In the genomic region with DNA sequence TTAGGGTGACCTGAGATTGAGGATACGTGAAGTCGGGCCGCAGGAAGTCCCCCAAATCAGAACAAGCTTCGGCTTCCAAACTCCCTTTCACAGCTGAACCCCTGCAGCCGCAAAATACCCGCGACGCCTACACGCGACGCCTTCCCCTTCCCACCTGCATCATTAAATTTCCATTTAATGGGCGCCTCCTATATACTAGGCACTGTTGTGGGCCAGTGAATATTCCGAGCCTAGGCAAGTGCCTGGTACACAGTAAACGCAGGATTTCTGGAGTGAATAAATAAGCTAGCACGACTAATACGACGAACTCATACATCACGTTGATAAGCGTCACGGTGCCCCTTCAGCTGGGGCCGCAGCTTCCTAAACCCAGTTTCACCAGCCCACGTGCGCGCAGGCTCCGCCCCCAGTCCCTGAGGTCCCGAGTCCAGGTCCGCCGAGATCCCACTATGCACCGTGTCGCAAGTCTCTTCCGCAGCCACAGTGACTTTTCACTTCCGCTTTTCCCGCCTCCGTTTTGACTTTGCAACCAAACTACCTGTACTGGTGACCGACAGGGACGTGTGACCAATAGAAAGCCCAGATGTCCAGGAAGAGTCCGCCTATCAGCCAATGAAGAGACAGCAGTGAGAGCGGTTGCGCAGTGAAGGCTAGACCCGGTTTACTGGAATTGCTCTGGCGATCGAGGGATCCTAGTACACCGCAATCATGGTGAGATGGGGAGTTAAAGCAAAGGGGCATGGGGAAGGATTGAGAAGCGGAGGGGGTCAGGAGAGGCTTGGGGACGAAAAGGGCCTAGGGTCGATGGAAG, we compare ENCODE assay signal across 1 cellular context.
TF ChIP-seq lines count a peak whose summit lies in the region.

Gene PSMB3 (plus strand): TSS at position 623 of the 811 bp plus-strand sequence. CDS start 86 bp downstream, at position 709.

TF ChIP-seq in K562, 482 proteins besides CTCF, POLR2A, EP300 and RAD21 (continued from another document and continues in another):
- TF ChIP-seq ZNF277 (CRISPR knock-in tag; IDR thresholded peaks at IDR 0.05; ENCODE audit: borderline replicate concordance) (no peak), PRMT5 (CRISPR knock-in tag; IDR thresholded peaks at IDR 0.05) (no peak), NR2C1 (IDR thresholded peaks at IDR 0.05) (peak; percentile 90), NR2C1 (tag; IDR thresholded peaks at IDR 0.05) (peak; percentile 92), ZNF143 (CRISPR knock-in tag; IDR thresholded peaks at IDR 0.05) (no peak), HDAC2 (IDR thresholded peaks at IDR 0.05) (no peak), FOXA1 (IDR thresholded peaks at IDR 0.05; ENCODE audit: borderline replicate concordance) (no peak), BRD4 (IDR thresholded peaks at IDR 0.05) (0 out of 2 replicates have a peak, but pooled peaks have one; percentile 41), RBBP5 (IDR thresholded peaks at IDR 0.05; ENCODE audit: borderline replicate concordance, insufficient read depth, low read length, poor library complexity, severe bottlenecking) (peak; percentile 61), ZNF165 (CRISPR knock-in tag; IDR thresholded peaks at IDR 0.05; ENCODE audit: borderline replicate concordance) (no peak), MBD2 (IDR thresholded peaks at IDR 0.05; ENCODE audit: borderline replicate concordance, low read depth) (peak; percentile 98), HMGN3 (IDR thresholded peaks at IDR 0.05; ENCODE audit: borderline replicate concordance, extremely low read depth, insufficient read length, low read depth, low read length) (no peak), ZNF408 (CRISPR knock-in tag; IDR thresholded peaks at IDR 0.05; ENCODE audit: low read depth) (no peak), HDAC3 (IDR thresholded peaks at IDR 0.05; ENCODE audit: borderline replicate concordance, partially characterized antibody) (no peak), ZNF3 (CRISPR knock-in tag; IDR thresholded peaks at IDR 0.05) (no peak), RBFOX2 (IDR thresholded peaks at IDR 0.05; ENCODE audit: low read depth, low read length) (peak; percentile 75), ZC3H4 (CRISPR knock-in tag; IDR thresholded peaks at IDR 0.05; ENCODE audit: borderline replicate concordance) (no peak), POLR2G (IDR thresholded peaks at IDR 0.05; ENCODE audit: low read depth, low read length) (peak; percentile 66), BRF1 (IDR thresholded peaks at IDR 0.05; ENCODE audit: borderline replicate concordance, extremely low read depth, insufficient read length) (no peak), SUPT5H (IDR thresholded peaks at IDR 0.05) (peak; percentile 95), KLF6 (CRISPR knock-in tag; IDR thresholded peaks at IDR 0.05; ENCODE audit: borderline replicate concordance) (0 out of 2 replicates have a peak, but pooled peaks have one; percentile 20), SRF (CRISPR knock-in tag; IDR thresholded peaks at IDR 0.05) (no peak), PTRF (tag; IDR thresholded peaks at IDR 0.05) (no peak), ZNF263 (CRISPR knock-in tag; IDR thresholded peaks at IDR 0.05; ENCODE audit: borderline replicate concordance) (no peak; the same call in 1 of the 2 replicates), ZNF175 (CRISPR knock-in tag; IDR thresholded peaks at IDR 0.05; ENCODE audit: low read depth) (no peak), ZNF695 (CRISPR knock-in tag; IDR thresholded peaks at IDR 0.05) (no peak), MECOM (CRISPR knock-in tag; IDR thresholded peaks at IDR 0.05) (0 out of 2 replicates have a peak, but pooled peaks have one; percentile 13), TFAP4 (CRISPR knock-in tag; IDR thresholded peaks at IDR 0.05; ENCODE audit: borderline replicate concordance) (peak; percentile 89), CBFB (CRISPR knock-in tag; IDR thresholded peaks at IDR 0.05) (no peak), ZNF384 (IDR thresholded peaks at IDR 0.05; ENCODE audit: low read depth, low read length) (no peak), U2AF2 (optimal IDR thresholded peaks at IDR 0.05; ENCODE audit: low read depth, low read length) (no peak), POLR2AphosphoS2 (IDR thresholded peaks at IDR 0.05; ENCODE audit: low read length) (no peak), STAG1 (CRISPR knock-in tag; IDR thresholded peaks at IDR 0.05; ENCODE audit: borderline replicate concordance) (no peak), POLR3G (IDR thresholded peaks at IDR 0.05; ENCODE audit: extremely low read depth, insufficient read length, insufficient replicate concordance) (no peak)
- TF ChIP-seq, protein P1, sequence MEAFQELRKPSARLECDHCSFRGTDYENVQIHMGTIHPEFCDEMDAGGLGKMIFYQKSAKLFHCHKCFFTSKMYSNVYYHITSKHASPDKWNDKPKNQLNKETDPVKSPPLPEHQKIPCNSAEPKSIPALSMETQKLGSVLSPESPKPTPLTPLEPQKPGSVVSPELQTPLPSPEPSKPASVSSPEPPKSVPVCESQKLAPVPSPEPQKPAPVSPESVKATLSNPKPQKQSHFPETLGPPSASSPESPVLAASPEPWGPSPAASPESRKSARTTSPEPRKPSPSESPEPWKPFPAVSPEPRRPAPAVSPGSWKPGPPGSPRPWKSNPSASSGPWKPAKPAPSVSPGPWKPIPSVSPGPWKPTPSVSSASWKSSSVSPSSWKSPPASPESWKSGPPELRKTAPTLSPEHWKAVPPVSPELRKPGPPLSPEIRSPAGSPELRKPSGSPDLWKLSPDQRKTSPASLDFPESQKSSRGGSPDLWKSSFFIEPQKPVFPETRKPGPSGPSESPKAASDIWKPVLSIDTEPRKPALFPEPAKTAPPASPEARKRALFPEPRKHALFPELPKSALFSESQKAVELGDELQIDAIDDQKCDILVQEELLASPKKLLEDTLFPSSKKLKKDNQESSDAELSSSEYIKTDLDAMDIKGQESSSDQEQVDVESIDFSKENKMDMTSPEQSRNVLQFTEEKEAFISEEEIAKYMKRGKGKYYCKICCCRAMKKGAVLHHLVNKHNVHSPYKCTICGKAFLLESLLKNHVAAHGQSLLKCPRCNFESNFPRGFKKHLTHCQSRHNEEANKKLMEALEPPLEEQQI (IDR thresholded peaks at IDR 0.05): no peak
- TF ChIP-seq, protein P2, sequence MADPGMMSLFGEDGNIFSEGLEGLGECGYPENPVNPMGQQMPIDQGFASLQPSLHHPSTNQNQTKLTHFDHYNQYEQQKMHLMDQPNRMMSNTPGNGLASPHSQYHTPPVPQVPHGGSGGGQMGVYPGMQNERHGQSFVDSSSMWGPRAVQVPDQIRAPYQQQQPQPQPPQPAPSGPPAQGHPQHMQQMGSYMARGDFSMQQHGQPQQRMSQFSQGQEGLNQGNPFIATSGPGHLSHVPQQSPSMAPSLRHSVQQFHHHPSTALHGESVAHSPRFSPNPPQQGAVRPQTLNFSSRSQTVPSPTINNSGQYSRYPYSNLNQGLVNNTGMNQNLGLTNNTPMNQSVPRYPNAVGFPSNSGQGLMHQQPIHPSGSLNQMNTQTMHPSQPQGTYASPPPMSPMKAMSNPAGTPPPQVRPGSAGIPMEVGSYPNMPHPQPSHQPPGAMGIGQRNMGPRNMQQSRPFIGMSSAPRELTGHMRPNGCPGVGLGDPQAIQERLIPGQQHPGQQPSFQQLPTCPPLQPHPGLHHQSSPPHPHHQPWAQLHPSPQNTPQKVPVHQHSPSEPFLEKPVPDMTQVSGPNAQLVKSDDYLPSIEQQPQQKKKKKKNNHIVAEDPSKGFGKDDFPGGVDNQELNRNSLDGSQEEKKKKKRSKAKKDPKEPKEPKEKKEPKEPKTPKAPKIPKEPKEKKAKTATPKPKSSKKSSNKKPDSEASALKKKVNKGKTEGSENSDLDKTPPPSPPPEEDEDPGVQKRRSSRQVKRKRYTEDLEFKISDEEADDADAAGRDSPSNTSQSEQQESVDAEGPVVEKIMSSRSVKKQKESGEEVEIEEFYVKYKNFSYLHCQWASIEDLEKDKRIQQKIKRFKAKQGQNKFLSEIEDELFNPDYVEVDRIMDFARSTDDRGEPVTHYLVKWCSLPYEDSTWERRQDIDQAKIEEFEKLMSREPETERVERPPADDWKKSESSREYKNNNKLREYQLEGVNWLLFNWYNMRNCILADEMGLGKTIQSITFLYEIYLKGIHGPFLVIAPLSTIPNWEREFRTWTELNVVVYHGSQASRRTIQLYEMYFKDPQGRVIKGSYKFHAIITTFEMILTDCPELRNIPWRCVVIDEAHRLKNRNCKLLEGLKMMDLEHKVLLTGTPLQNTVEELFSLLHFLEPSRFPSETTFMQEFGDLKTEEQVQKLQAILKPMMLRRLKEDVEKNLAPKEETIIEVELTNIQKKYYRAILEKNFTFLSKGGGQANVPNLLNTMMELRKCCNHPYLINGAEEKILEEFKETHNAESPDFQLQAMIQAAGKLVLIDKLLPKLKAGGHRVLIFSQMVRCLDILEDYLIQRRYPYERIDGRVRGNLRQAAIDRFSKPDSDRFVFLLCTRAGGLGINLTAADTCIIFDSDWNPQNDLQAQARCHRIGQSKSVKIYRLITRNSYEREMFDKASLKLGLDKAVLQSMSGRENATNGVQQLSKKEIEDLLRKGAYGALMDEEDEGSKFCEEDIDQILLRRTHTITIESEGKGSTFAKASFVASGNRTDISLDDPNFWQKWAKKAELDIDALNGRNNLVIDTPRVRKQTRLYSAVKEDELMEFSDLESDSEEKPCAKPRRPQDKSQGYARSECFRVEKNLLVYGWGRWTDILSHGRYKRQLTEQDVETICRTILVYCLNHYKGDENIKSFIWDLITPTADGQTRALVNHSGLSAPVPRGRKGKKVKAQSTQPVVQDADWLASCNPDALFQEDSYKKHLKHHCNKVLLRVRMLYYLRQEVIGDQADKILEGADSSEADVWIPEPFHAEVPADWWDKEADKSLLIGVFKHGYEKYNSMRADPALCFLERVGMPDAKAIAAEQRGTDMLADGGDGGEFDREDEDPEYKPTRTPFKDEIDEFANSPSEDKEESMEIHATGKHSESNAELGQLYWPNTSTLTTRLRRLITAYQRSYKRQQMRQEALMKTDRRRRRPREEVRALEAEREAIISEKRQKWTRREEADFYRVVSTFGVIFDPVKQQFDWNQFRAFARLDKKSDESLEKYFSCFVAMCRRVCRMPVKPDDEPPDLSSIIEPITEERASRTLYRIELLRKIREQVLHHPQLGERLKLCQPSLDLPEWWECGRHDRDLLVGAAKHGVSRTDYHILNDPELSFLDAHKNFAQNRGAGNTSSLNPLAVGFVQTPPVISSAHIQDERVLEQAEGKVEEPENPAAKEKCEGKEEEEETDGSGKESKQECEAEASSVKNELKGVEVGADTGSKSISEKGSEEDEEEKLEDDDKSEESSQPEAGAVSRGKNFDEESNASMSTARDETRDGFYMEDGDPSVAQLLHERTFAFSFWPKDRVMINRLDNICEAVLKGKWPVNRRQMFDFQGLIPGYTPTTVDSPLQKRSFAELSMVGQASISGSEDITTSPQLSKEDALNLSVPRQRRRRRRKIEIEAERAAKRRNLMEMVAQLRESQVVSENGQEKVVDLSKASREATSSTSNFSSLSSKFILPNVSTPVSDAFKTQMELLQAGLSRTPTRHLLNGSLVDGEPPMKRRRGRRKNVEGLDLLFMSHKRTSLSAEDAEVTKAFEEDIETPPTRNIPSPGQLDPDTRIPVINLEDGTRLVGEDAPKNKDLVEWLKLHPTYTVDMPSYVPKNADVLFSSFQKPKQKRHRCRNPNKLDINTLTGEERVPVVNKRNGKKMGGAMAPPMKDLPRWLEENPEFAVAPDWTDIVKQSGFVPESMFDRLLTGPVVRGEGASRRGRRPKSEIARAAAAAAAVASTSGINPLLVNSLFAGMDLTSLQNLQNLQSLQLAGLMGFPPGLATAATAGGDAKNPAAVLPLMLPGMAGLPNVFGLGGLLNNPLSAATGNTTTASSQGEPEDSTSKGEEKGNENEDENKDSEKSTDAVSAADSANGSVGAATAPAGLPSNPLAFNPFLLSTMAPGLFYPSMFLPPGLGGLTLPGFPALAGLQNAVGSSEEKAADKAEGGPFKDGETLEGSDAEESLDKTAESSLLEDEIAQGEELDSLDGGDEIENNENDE (IDR thresholded peaks at IDR 0.05; ENCODE audit: low read depth, low read length): no peak
- TF ChIP-seq, protein P3, sequence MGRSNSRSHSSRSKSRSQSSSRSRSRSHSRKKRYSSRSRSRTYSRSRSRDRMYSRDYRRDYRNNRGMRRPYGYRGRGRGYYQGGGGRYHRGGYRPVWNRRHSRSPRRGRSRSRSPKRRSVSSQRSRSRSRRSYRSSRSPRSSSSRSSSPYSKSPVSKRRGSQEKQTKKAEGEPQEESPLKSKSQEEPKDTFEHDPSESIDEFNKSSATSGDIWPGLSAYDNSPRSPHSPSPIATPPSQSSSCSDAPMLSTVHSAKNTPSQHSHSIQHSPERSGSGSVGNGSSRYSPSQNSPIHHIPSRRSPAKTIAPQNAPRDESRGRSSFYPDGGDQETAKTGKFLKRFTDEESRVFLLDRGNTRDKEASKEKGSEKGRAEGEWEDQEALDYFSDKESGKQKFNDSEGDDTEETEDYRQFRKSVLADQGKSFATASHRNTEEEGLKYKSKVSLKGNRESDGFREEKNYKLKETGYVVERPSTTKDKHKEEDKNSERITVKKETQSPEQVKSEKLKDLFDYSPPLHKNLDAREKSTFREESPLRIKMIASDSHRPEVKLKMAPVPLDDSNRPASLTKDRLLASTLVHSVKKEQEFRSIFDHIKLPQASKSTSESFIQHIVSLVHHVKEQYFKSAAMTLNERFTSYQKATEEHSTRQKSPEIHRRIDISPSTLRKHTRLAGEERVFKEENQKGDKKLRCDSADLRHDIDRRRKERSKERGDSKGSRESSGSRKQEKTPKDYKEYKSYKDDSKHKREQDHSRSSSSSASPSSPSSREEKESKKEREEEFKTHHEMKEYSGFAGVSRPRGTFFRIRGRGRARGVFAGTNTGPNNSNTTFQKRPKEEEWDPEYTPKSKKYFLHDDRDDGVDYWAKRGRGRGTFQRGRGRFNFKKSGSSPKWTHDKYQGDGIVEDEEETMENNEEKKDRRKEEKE (IDR thresholded peaks at IDR 0.05; ENCODE audit: borderline replicate concordance in 1 of 2, control insufficient read depth in 1 of 2, low read depth in 2 of 2, low read length in 1 of 2): no peak
- TF ChIP-seq, protein P4, sequence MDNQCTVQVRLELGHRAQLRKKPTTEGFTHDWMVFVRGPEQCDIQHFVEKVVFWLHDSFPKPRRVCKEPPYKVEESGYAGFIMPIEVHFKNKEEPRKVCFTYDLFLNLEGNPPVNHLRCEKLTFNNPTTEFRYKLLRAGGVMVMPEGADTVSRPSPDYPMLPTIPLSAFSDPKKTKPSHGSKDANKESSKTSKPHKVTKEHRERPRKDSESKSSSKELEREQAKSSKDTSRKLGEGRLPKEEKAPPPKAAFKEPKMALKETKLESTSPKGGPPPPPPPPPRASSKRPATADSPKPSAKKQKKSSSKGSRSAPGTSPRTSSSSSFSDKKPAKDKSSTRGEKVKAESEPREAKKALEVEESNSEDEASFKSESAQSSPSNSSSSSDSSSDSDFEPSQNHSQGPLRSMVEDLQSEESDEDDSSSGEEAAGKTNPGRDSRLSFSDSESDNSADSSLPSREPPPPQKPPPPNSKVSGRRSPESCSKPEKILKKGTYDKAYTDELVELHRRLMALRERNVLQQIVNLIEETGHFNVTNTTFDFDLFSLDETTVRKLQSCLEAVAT (IDR thresholded peaks at IDR 0.05): peak in 1 of 2 experiments; percentile 72; a peak in 2 of 4 replicates
